22 cellular contexts compared by ENCODE assay signal in genomic region chr2:191347154-191347553, GRCh38.
"Had no signal": no experiment of that assay in that cellular context is flagged by ENCODE, and none has a peak within 500 bp of the region (broad histone marks: within the 10 kb centered on the region; RNA-seq: fewer than 3 reads in every experiment).

No MANE protein-coding gene starts in this region.

- H3K4me3 ChIP-seq: colonic mucosa, hepatocyte, right atrium auricular region, sigmoid colon, suprapubic skin, thyroid gland, vagina had no signal

- H2AFZ ChIP-seq: hepatocyte had no signal

- H3K27ac ChIP-seq: colonic mucosa, hepatocyte, neutrophil, right atrium auricular region, sigmoid colon, suprapubic skin, thyroid gland, vagina had no signal

- ATAC-seq: left colon; naive thymus-derived CD8-positive, alpha-beta T cell had no signal

- H3K4me1 ChIP-seq: colonic mucosa, sigmoid colon, suprapubic skin, thyroid gland, vagina had no signal

- H3K9me3 ChIP-seq: colonic mucosa, neutrophil, right atrium auricular region, sigmoid colon, suprapubic skin, thyroid gland, vagina had no signal

- H3K4me2 ChIP-seq: hepatocyte had no signal

- H3K27me3 ChIP-seq: colonic mucosa, hepatocyte, neutrophil, right atrium auricular region, sigmoid colon, suprapubic skin, thyroid gland, vagina had no signal

- H3K36me3 ChIP-seq: neutrophil, right atrium auricular region, sigmoid colon, suprapubic skin, thyroid gland had no signal

- FAIRE-seq: endothelial cell of umbilical vein, kidney, small intestine had no signal

- DNase-seq: colonic mucosa; effector CD4-positive, alpha-beta T cell; endodermal cell; erythroblast; foreskin melanocyte; head of caudate nucleus; kidney; left colon; mammary epithelial cell; naive thymus-derived CD8-positive, alpha-beta T cell; posterior cingulate gyrus; sigmoid colon; small intestine; stimulated activated CD4-positive, alpha-beta T cell treated with anti-CD3 and anti-CD28 coated beads, Interleukin-12 subunit alpha, Interleukin-12 subunit beta, amount 100 ng/mL, for 4 hours; stimulated activated naive CD4-positive, alpha-beta T cell; thyroid gland had no signal
